ENCODE assay signal across 14 cellular contexts in the genomic region with DNA sequence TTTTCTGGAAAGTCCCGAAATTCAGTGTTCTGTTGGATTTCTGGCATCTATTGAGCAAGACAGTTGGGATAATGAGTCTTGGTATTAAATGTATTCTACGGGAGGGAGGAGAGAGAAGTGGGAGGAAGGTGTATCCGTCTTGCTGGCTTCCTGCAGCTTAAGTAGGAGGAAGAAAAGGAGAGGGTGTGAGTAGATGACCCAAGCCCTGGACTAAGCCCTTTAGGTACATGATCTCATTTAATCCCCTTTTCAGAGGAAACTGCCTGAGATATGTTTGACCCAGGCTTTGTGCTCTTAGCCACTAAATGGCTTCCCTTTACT.
DNase-seq lines count a peak whose midpoint lies in the region; ATAC-seq, FAIRE-seq and TF ChIP-seq lines count a peak whose summit lies in the region.
"Had no signal": no experiment of that assay in that cellular context is flagged by ENCODE, and none has a peak within 500 bp of the region (broad histone marks: within the 10 kb centered on the region; RNA-seq: fewer than 3 reads in every experiment).

No MANE protein-coding gene starts in this region.

- H2AFZ ChIP-seq in GM23338: no peak overlapping the region

- no peak for FAIRE-seq in D721Med (lab: Jason Lieb, UNC)
- FAIRE-seq: GM18507, pancreas had no signal

- no peaks in the 10 kb centered on the region for H3K9me3 Mint-ChIP-seq in GM23338
- H3K9me3 Mint-ChIP-seq in activated naive CD8-positive, alpha-beta T cell treated with anti-CD3 and anti-CD28 coated beads for 36 hours: no peaks in the 10 kb centered on the region
- H3K9me3 Mint-ChIP-seq in nephron progenitor cell: no peaks in the 10 kb centered on the region

- H3K4me1 ChIP-seq in GM23338 (ENCODE audit: insufficient read depth): peaks cover 21% of the 10 kb centered on the region
- no peaks in the 10 kb centered on the region for H3K4me1 ChIP-seq in uterus
- H3K4me1 ChIP-seq: pancreas had no signal

- DNase-seq in GM23338 (ENCODE audit: low spot score) (no peak), NCI-H82 (lab: John Stamatoyannopoulos, UW) (peak; percentile 60), nephron progenitor cell (no peak), putamen (ENCODE audit: low spot score) (no peak), uterus (no peak), MG63 (no peak), D721Med (ENCODE audit: insufficient read length, low spot score) (no peak)
- no peak for DNase-seq in activated naive CD8-positive, alpha-beta T cell treated with anti-CD3 and anti-CD28 coated beads for 36 hours
- DNase-seq: anterior cingulate cortex, mammary epithelial cell, NCI-H2081, pancreas, spleen had no signal

- TF ChIP-seq CTCF in GM23338 (conservative IDR thresholded peaks at IDR 0.05; ENCODE audit: low read depth in 2 of 2) (no peak), nephron progenitor cell (IDR thresholded peaks at IDR 0.05) (no peak), uterus (IDR thresholded peaks at IDR 0.05) (no peak), D721Med (IDR thresholded peaks at IDR 0.05; ENCODE audit: insufficient read depth, missing control alignments) (no peak)

- peaks cover 48% of the 10 kb centered on the region for H3K4me1 Mint-ChIP-seq in GM23338
- peaks cover 60% of the 10 kb centered on the region for H3K4me1 Mint-ChIP-seq in activated naive CD8-positive, alpha-beta T cell treated with anti-CD3 and anti-CD28 coated beads for 36 hours
- peaks cover 21% of the 10 kb centered on the region for H3K4me1 Mint-ChIP-seq in nephron progenitor cell

- H3K36me3 ChIP-seq in GM23338 (ENCODE audit: insufficient read depth) (no peaks in the 10 kb centered on the region), uterus (no peaks in the 10 kb centered on the region), MG63 (no peaks in the 10 kb centered on the region)
- H3K36me3 ChIP-seq: pancreas, spleen had no signal

- H3K27me3 Mint-ChIP-seq in GM23338 (ENCODE audit: insufficient read depth, low read depth, poor library complexity) (peaks cover 2% of the 10 kb centered on the region), nephron progenitor cell (ENCODE audit: low read depth, poor library complexity) (no peaks in the 10 kb centered on the region)
- no peaks in the 10 kb centered on the region for H3K27me3 Mint-ChIP-seq in activated naive CD8-positive, alpha-beta T cell treated with anti-CD3 and anti-CD28 coated beads for 36 hours

- H3F3A ChIP-seq in GM23338 (replicated peaks; ENCODE audit: low read depth): no peaks in the 10 kb centered on the region

- H3K9me3 ChIP-seq in uterus (no peaks in the 10 kb centered on the region), MG63 (no peaks in the 10 kb centered on the region)
- H3K9me3 ChIP-seq: pancreas, spleen had no signal

- H3K4me2 ChIP-seq in GM23338: peak overlapping the region; percentile 21; the same call in 1 of the 2 replicates

- 0 out of 2 replicates have a peak, but pooled peaks cover 3% of the 10 kb centered on the region for H3K79me2 ChIP-seq in GM23338 (replicated peaks; ENCODE audit: insufficient read depth)

- H3K27ac ChIP-seq in GM23338 (ENCODE audit: low read depth): peak overlapping the region; percentile 15; the same call in 1 of the 2 replicates
- H3K27ac ChIP-seq in uterus: no peak overlapping the region
- H3K27ac ChIP-seq: spleen had no signal

- no peaks in the 10 kb centered on the region for H4K20me1 ChIP-seq in GM23338 (replicated peaks; ENCODE audit: insufficient read depth)

- no peak for TF ChIP-seq POLR2A in uterus (IDR thresholded peaks at IDR 0.05)

- no peaks in the 10 kb centered on the region for H3K27me3 ChIP-seq in GM23338 (ENCODE audit: insufficient read depth)
- no peaks in the 10 kb centered on the region for H3K27me3 ChIP-seq in uterus
- no peaks in the 10 kb centered on the region for H3K27me3 ChIP-seq in MG63
- H3K27me3 ChIP-seq: pancreas, spleen had no signal

- H3K36me3 Mint-ChIP-seq in GM23338 (ENCODE audit: low read depth): no peaks in the 10 kb centered on the region
- peaks cover 48% of the 10 kb centered on the region for H3K36me3 Mint-ChIP-seq in activated naive CD8-positive, alpha-beta T cell treated with anti-CD3 and anti-CD28 coated beads for 36 hours
- H3K36me3 Mint-ChIP-seq in nephron progenitor cell (ENCODE audit: low read depth): no peaks in the 10 kb centered on the region

- no peak overlapping the region for H3K4me3 ChIP-seq in GM23338
- H3K4me3 ChIP-seq in uterus: no peak overlapping the region
- no peak overlapping the region for H3K4me3 ChIP-seq in MG63
- H3K4me3 ChIP-seq: pancreas, spleen had no signal

- peak; percentile 69 for ATAC-seq in GM23338
- ATAC-seq: pancreas had no signal

- no peak overlapping the region for H3K4me3 Mint-ChIP-seq in GM23338
- no peak overlapping the region for H3K4me3 Mint-ChIP-seq in activated naive CD8-positive, alpha-beta T cell treated with anti-CD3 and anti-CD28 coated beads for 36 hours
- H3K4me3 Mint-ChIP-seq in nephron progenitor cell: no peak overlapping the region

- H3K27ac Mint-ChIP-seq in GM23338 (no peak overlapping the region; the same call in 1 of the 2 replicates), nephron progenitor cell (peak overlapping the region; percentile 0)
- peak overlapping the region; percentile 76 for H3K27ac Mint-ChIP-seq in activated naive CD8-positive, alpha-beta T cell treated with anti-CD3 and anti-CD28 coated beads for 36 hours

- H3K9me2 ChIP-seq in GM23338 (ENCODE audit: insufficient read depth): no peaks in the 10 kb centered on the region

- intact Hi-C loops in uterus (cut with DNase I; ENCODE audit: low total_unique reads): no loop called here

TF ChIP-seq in GM23338, 12 proteins besides CTCF, POLR2A, EP300 and RAD21 (continues in another document):
- TF ChIP-seq CREB1 (CRISPR knock-in tag; IDR thresholded peaks at IDR 0.05; ENCODE audit: low read depth): no peak
- TF ChIP-seq EZH2phosphoT487 (IDR thresholded peaks at IDR 0.05; ENCODE audit: unreplicated experiment): no peak
- no peak for TF ChIP-seq STAT1 (IDR thresholded peaks at IDR 0.05; ENCODE audit: unreplicated experiment)
- TF ChIP-seq ZNF114 (CRISPR knock-in tag; IDR thresholded peaks at IDR 0.05): no peak
- TF ChIP-seq ZNF331 (CRISPR knock-in tag; IDR thresholded peaks at IDR 0.05; ENCODE audit: low read depth): no peak
- no peak for TF ChIP-seq JUNB (IDR thresholded peaks at IDR 0.05; ENCODE audit: unreplicated experiment)
- TF ChIP-seq, protein P1, sequence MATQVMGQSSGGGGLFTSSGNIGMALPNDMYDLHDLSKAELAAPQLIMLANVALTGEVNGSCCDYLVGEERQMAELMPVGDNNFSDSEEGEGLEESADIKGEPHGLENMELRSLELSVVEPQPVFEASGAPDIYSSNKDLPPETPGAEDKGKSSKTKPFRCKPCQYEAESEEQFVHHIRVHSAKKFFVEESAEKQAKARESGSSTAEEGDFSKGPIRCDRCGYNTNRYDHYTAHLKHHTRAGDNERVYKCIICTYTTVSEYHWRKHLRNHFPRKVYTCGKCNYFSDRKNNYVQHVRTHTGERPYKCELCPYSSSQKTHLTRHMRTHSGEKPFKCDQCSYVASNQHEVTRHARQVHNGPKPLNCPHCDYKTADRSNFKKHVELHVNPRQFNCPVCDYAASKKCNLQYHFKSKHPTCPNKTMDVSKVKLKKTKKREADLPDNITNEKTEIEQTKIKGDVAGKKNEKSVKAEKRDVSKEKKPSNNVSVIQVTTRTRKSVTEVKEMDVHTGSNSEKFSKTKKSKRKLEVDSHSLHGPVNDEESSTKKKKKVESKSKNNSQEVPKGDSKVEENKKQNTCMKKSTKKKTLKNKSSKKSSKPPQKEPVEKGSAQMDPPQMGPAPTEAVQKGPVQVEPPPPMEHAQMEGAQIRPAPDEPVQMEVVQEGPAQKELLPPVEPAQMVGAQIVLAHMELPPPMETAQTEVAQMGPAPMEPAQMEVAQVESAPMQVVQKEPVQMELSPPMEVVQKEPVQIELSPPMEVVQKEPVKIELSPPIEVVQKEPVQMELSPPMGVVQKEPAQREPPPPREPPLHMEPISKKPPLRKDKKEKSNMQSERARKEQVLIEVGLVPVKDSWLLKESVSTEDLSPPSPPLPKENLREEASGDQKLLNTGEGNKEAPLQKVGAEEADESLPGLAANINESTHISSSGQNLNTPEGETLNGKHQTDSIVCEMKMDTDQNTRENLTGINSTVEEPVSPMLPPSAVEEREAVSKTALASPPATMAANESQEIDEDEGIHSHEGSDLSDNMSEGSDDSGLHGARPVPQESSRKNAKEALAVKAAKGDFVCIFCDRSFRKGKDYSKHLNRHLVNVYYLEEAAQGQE (IDR thresholded peaks at IDR 0.05; ENCODE audit: unreplicated experiment): no peak
